Comparison of ENCODE assay signal across 11 cellular contexts in the genomic region with DNA sequence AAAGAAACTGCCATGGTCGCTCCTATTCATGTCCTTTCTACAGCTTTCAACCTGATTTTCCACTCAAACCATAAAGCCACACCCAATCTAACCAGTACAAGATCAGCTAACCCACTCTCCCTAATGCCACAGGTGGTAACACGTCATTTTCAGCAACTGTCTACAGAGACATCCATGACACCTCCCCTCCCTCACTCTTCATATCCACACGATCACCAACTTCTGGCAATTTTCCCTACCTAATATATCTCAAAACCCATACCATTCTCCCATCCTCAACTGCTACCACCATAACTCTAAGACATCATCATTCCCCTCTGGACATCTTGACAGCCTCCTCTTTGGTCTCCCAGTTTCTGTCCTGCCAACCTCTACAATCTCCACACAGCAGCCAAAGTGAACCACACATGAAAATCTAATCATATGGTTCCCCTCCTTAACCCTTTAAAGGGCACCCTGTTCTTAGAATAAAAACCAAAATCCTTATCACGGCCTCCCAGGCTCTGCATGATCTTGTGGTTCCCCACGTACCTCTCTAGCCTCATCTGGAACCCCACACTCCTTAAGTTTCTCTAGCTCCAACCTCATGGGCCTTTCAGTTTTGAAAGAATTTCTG. TPM values are rescaled to one million over a fixed set of nuclear protein-coding genes. Genes with fewer than 3 reads are reported as not detected.
DNase-seq lines count a peak whose midpoint lies in the region; ATAC-seq and TF ChIP-seq lines count a peak whose summit lies in the region.
"Had no signal": no experiment of that assay in that cellular context is flagged by ENCODE, and none has a peak within 500 bp of the region (broad histone marks: within the 10 kb centered on the region; RNA-seq: fewer than 3 reads in every experiment).

No MANE protein-coding gene starts in this region.

- TF ChIP-seq EP300 in esophagus muscularis mucosa (IDR thresholded peaks at IDR 0.05): no peak

- WGBS in GM23248 (ENCODE audit: low coverage in 1 of 2, low lambda C conversion rate in 2 of 2, missing lambda C conversion rate in 2 of 2), 2 experiments: 87 to 92% methylated on average over 5 of the region's 5 CpGs
- 94% methylated on average over 5 of the region's 5 CpGs for WGBS in esophagus muscularis mucosa

- peak overlapping the region; percentile 95; the same call in 1 of the 2 replicates for H2AFZ ChIP-seq in GM23248

- H3K27ac ChIP-seq in GM23248 (no peak overlapping the region), Peyer's patch (peak overlapping the region in 1 of 4 donors; percentile 98), esophagus muscularis mucosa (replicated peaks in 1 of 4) (no peak overlapping the region)

- H3K9me2 ChIP-seq in GM23248 (ENCODE audit: insufficient read depth): no peaks in the 10 kb centered on the region

- H3K4me3 ChIP-seq in GM23248: peak overlapping the region; percentile 97
- H3K4me3 ChIP-seq in Peyer's patch: peak overlapping the region in 3 of 4 donors; percentile 78 to 89 (median 86)
- H3K4me3 ChIP-seq in esophagus muscularis mucosa: peak overlapping the region in 3 of 4 donors; percentile 78 to 92 (median 92)
- peak overlapping the region; percentile 75 for H3K4me3 ChIP-seq in skeletal muscle satellite cell (ENCODE audit: low read length)

- TF ChIP-seq CTCF in Peyer's patch (IDR thresholded peaks at IDR 0.05) (no peak), esophagus muscularis mucosa (IDR thresholded peaks at IDR 0.05) (no peak)

- DNase-seq in GM23248 (no peak), Peyer's patch (no peak), esophagus muscularis mucosa (ENCODE audit: extremely low spot score) (no peak), left lobe of liver (ENCODE audit: low spot score) (no peak), NCI-H748 (lab: John Stamatoyannopoulos, UW; ENCODE audit: unreplicated experiment) (no peak)
- DNase-seq: right cardiac atrium had no signal

- peaks cover 13% of the 10 kb centered on the region; the same call in 1 of the 2 replicates for H3F3A ChIP-seq in GM23248 (ENCODE audit: insufficient read depth)

- H3K9ac ChIP-seq in GM23248: peak overlapping the region; percentile 99; the same call in 1 of the 2 replicates
- H3K9ac ChIP-seq in skeletal muscle satellite cell (ENCODE audit: low read depth, low read length): peak overlapping the region; percentile 98

- peaks cover 31% of the 10 kb centered on the region for H3K79me2 ChIP-seq in GM23248 (ENCODE audit: insufficient read depth)

- no peaks in the 10 kb centered on the region for H4K20me1 ChIP-seq in GM23248 (ENCODE audit: insufficient read depth)

- in situ Hi-C loops in GM23248 (cut with MboI): no loop called here

- H3K4me1 ChIP-seq in GM23248 (ENCODE audit: insufficient read depth) (peaks cover 12% of the 10 kb centered on the region; the same call in 1 of the 2 replicates), Peyer's patch (peaks cover 0 to 20% (median 1%) of the 10 kb centered on the region in 4 donors), esophagus muscularis mucosa (peaks cover 20 to 25% (median 23%) of the 10 kb centered on the region in 4 donors), skeletal muscle satellite cell (ENCODE audit: control insufficient read depth, insufficient read depth, low read length) (peaks cover 10% of the 10 kb centered on the region)

- intact Hi-C loops in esophagus muscularis mucosa (cut with DNase I): no loop called here

- H3K36me3 ChIP-seq in GM23248 (ENCODE audit: low read depth): peaks cover 15% of the 10 kb centered on the region; the same call in 1 of the 2 replicates
- peaks cover 0 to 36% (median 0%) of the 10 kb centered on the region in 3 donors for H3K36me3 ChIP-seq in Peyer's patch
- peaks cover 17 to 36% (median 35%) of the 10 kb centered on the region in 4 donors for H3K36me3 ChIP-seq in esophagus muscularis mucosa
- peaks cover 32% of the 10 kb centered on the region for H3K36me3 ChIP-seq in skeletal muscle satellite cell (ENCODE audit: insufficient read depth, low read length)

- ATAC-seq in left lobe of liver (no peak), HG03354 (IDR thresholded peaks at IDR 0.05; ENCODE audit: poor library complexity, severe bottlenecking, unreplicated experiment) (no peak), HG03469 (IDR thresholded peaks at IDR 0.05; ENCODE audit: unreplicated experiment) (no peak)
- ATAC-seq: right cardiac atrium had no signal

- H3K9me3 ChIP-seq in GM23248 (ENCODE audit: low read depth) (no peaks in the 10 kb centered on the region), Peyer's patch (no peaks in the 10 kb centered on the region), esophagus muscularis mucosa (no peaks in the 10 kb centered on the region), skeletal muscle satellite cell (replicated peaks; ENCODE audit: low read length) (no peaks in the 10 kb centered on the region)

- peak overlapping the region; percentile 84 for H3K4me2 ChIP-seq in GM23248 (ENCODE audit: unreplicated experiment)
- peak overlapping the region; percentile 91 for H3K4me2 ChIP-seq in skeletal muscle satellite cell (ENCODE audit: low read length)

- H3K27me3 ChIP-seq in GM23248 (replicated peaks; ENCODE audit: insufficient read depth) (no peaks in the 10 kb centered on the region), Peyer's patch (no peaks in the 10 kb centered on the region), esophagus muscularis mucosa (no peaks in the 10 kb centered on the region), skeletal muscle satellite cell (ENCODE audit: control insufficient read depth, insufficient read depth, low read length) (no peaks in the 10 kb centered on the region)

- no peak for TF ChIP-seq POLR2A in Peyer's patch (IDR thresholded peaks at IDR 0.05)
- no peak for TF ChIP-seq POLR2A in esophagus muscularis mucosa (IDR thresholded peaks at IDR 0.05; ENCODE audit: low read depth)

RNA-seq across cellular contexts. Expression of a gene that starts 1.3 kb away (rescaled TPM):
- 24.3 and 33.3 TPM in 2 replicates for total RNA-seq in GM23248 (2014; rRNA removed; shearing (Covaris generic))
- 28.9 and 30.2 TPM in 2 replicates for polyA plus RNA-seq in GM23248 (2016; fragmentation: Nextera tagmentation; extraction: Ambion mirVana)
- total RNA-seq in Peyer's patch (10 to 100 TPM; 24.0 to 49.6 (median 39.2) TPM), esophagus muscularis mucosa (10 to 100 TPM; 16.2 to 29.7 (median 24.3) TPM), left lobe of liver (10.7 TPM)
- 13.4 and 15.1 TPM in 2 replicates for total RNA-seq in skeletal muscle satellite cell (2012; rRNA removed)

RNA-seq across cellular contexts. Expression of a gene that starts 33.6 kb away (rescaled TPM):
- total RNA-seq in GM23248 (2014; rRNA removed; shearing (Covaris generic)): not detected in 2 replicates
- polyA plus RNA-seq in GM23248 (2016; fragmentation: Nextera tagmentation; extraction: Ambion mirVana): not detected in 2 replicates
- not detected for total RNA-seq in Peyer's patch
- not detected for total RNA-seq in esophagus muscularis mucosa
- not detected in 2 replicates for total RNA-seq in skeletal muscle satellite cell (2012; rRNA removed)
- total RNA-seq in left lobe of liver: not detected
- total RNA-seq: dermis microvascular lymphatic vessel endothelial cell, LHCN-M2, right cardiac atrium had no signal
- polyA plus RNA-seq: right cardiac atrium had no signal

RNA-seq across cellular contexts. Expression of a gene that starts 59.0 kb away (rescaled TPM):
- total RNA-seq in GM23248 (2014; rRNA removed; shearing (Covaris generic)): 1.9 and 2.3 TPM in 2 replicates
- 2.2 and 2.4 TPM in 2 replicates for polyA plus RNA-seq in GM23248 (2016; fragmentation: Nextera tagmentation; extraction: Ambion mirVana)
- total RNA-seq in Peyer's patch: 10 to 100 TPM in 3 of 4 donors, 1 to 10 TPM in 1; 5.6 to 91.6 (median 14.6) TPM
- 1 to 10 TPM; 5.4 to 9.3 (median 7.2) TPM for total RNA-seq in esophagus muscularis mucosa
- total RNA-seq in skeletal muscle satellite cell (2012; rRNA removed): 3.3 and 5.6 TPM in 2 replicates
- 2.2 TPM for total RNA-seq in left lobe of liver
